8 cellular contexts compared by ENCODE assay signal in the genomic region with DNA sequence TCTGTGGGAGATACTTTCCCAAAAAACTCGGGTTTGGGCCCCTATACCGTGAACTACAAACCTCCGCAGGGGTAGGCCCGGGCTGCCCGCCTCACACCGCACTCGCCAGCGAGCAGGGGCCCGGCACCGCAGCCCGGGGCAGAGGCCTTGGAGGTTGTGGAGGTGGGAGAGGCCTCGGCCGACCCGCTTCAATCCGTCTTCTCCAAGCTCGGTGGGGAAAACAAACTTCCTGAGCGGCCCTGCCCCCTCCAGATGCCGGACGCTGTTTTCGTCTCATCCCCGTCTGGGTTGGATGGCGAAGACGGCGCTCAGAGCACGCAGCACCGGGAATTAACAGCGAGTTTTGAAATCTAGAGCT. TPM values are rescaled to one million over a fixed set of nuclear protein-coding genes. Genes with fewer than 3 reads are reported as not detected.
DNase-seq lines count a peak whose midpoint lies in the region; ATAC-seq and TF ChIP-seq lines count a peak whose summit lies in the region.

No MANE protein-coding gene starts in this region.

- H3K4me3 Mint-ChIP-seq in effector memory CD8-positive, alpha-beta T cell, result peak overlapping the region; percentile 76 to 80

- peak overlapping the region; percentile 71 for H3K27ac Mint-ChIP-seq in effector memory CD8-positive, alpha-beta T cell

- ATAC-seq in GM19463 (IDR thresholded peaks at IDR 0.05; ENCODE audit: unreplicated experiment) (peak; percentile 22), HG03460 (IDR thresholded peaks at IDR 0.05; ENCODE audit: unreplicated experiment) (peak; percentile 13), thoracic aorta (ENCODE audit: insufficient number of reproducible peaks, low FRiP score, low read depth) (peak; percentile 30)
- peak; percentile 35 for ATAC-seq in effector memory CD8-positive, alpha-beta T cell (replicated peaks)

- H3K9me3 ChIP-seq in muscle layer of colon (ENCODE audit: low read length) (no peaks in the 10 kb centered on the region), thoracic aorta (no peaks in the 10 kb centered on the region)

- H3K27me3 Mint-ChIP-seq in effector memory CD8-positive, alpha-beta T cell, result no peaks in the 10 kb centered on the region

- DNase-seq in CD1c-positive myeloid dendritic cell (ENCODE audit: extremely low spot score) (peak; percentile 18), thoracic aorta (ENCODE audit: low spot score) (no peak), SIG-M5 treated with dmso at 0.1 percent for 504 hours (lab: John Stamatoyannopoulos, UW; ENCODE audit: unreplicated experiment) (no peak)
- DNase-seq in activated CD4-positive, alpha-beta T cell treated with anti-CD3 and anti-CD28 coated beads for 4 hours, result peak; percentile 31 to 36
- DNase-seq in effector memory CD8-positive, alpha-beta T cell, result peak in 1 of 3 experiments; percentile 32

- H3K4me1 ChIP-seq in muscle layer of colon (ENCODE audit: insufficient read depth, low read length) (peaks cover 6% of the 10 kb centered on the region), thoracic aorta (ENCODE audit: control insufficient read depth in 1 of 2, low read depth in 2 of 2) (peaks cover 5 to 6% of the 10 kb centered on the region in 2 donors)

- H3K27me3 ChIP-seq in muscle layer of colon (ENCODE audit: control insufficient read depth in 1 of 2, insufficient read depth in 2 of 2, low read length in 2 of 2) (no peaks in the 10 kb centered on the region), thoracic aorta (replicated peaks; ENCODE audit: insufficient read depth) (no peaks in the 10 kb centered on the region)

- no peaks in the 10 kb centered on the region for H3K9me3 Mint-ChIP-seq in effector memory CD8-positive, alpha-beta T cell

- H3K36me3 ChIP-seq in muscle layer of colon (ENCODE audit: insufficient read depth, low read length) (no peaks in the 10 kb centered on the region), thoracic aorta (no peaks in the 10 kb centered on the region)

- TF ChIP-seq CTCF in thoracic aorta (IDR thresholded peaks at IDR 0.05), result no peak

- no peak overlapping the region for H3K9ac ChIP-seq in muscle layer of colon (ENCODE audit: low read length)

- peak overlapping the region; percentile 70 to 71 for H3K4me3 ChIP-seq in muscle layer of colon (ENCODE audit: low read depth in 1 of 2, low read length in 2 of 2)
- peak overlapping the region; percentile 90 for H3K4me3 ChIP-seq in thoracic aorta

- H3K27ac ChIP-seq in muscle layer of colon (ENCODE audit: low read depth, low read length) (peak overlapping the region; percentile 32), thoracic aorta (peak overlapping the region in 1 of 2 donors; percentile 38)

- peaks cover 27% of the 10 kb centered on the region for H3K36me3 Mint-ChIP-seq in effector memory CD8-positive, alpha-beta T cell (ENCODE audit: insufficient read depth)

- peaks cover 20 to 37% of the 10 kb centered on the region in 2 donors for H3K4me1 Mint-ChIP-seq in effector memory CD8-positive, alpha-beta T cell (ENCODE audit: low read depth in 2 of 2)

RNA-seq across cellular contexts. Expression of a gene that starts 0.4 kb away (rescaled TPM):
- total RNA-seq in thoracic aorta, result 10 to 100 TPM; 44.3 to 45.0 TPM

Comparison
In these comparisons a context has a peak if more than half of its experiments do, and no peak if none do; other contexts are left out.
1. DNase-seq: peak in CD1c-positive myeloid dendritic cell (single experiment) and activated CD4-positive, alpha-beta T cell treated with anti-CD3 and anti-CD28 coated beads for 4 hours (2 of 2); none in thoracic aorta (single experiment) and SIG-M5 treated with dmso at 0.1 percent for 504 hours (single experiment).
2. Peak in every context shown above with its lines, with median percentiles within 50 percentile points of each other: ATAC-seq.